ENCODE assay signal across 17 cellular contexts in genomic region chr7:139080905-139081304, GRCh38. TPM values are rescaled to one million over a fixed set of nuclear protein-coding genes. Genes with fewer than 3 reads are reported as not detected.
A peak's percentile ranks its signal among the peaks of the same experiment; 100 is the strongest.
DNase-seq lines count a peak whose midpoint lies in the region; ATAC-seq, FAIRE-seq and TF ChIP-seq lines count a peak whose summit lies in the region.
"Had no signal": no experiment of that assay in that cellular context is flagged by ENCODE, and none has a peak within 500 bp of the region (broad histone marks: within the 10 kb centered on the region; RNA-seq: fewer than 3 reads in every experiment).

No MANE protein-coding gene starts in this region.

- POLR2A ChIA-PET in activated CD4-positive, alpha-beta memory T cell treated with anti-CD3 and anti-CD28 coated beads, Interleukin-2, amount 10 ng/mL, durations not matched to agents 7 days and 5 days (lab: Charles Lee), result interaction anchor here (1.1 to 2.5 kb wide), 4 partner anchors 11 to 21 kb away, joined by 3 to 15 read pairs (median 6); no protein-coding TSS in a partner anchor
- POLR2A ChIA-PET in endothelial cell of umbilical vein (lab: Charles Lee), result no interaction called here

- peak overlapping the region; percentile 51 for H3K27ac Mint-ChIP-seq in activated naive CD4-positive, alpha-beta T cell treated with anti-CD3 and anti-CD28 coated beads, Interleukin-2, amount 50 U/mL, for 24 hours
- H3K27ac Mint-ChIP-seq in activated CD4-positive, alpha-beta memory T cell treated with anti-CD3 and anti-CD28 coated beads, Interleukin-2, amount 10 ng/mL, durations not matched to agents 7 days and 5 days, result peak overlapping the region; percentile 70
- H3K27ac Mint-ChIP-seq: GM23338, nephron had no signal

- H3K4me1 Mint-ChIP-seq in activated naive CD4-positive, alpha-beta T cell treated with anti-CD3 and anti-CD28 coated beads, Interleukin-2, amount 50 U/mL, for 24 hours, result peaks cover 87% of the 10 kb centered on the region
- peaks cover 90% of the 10 kb centered on the region for H3K4me1 Mint-ChIP-seq in activated CD4-positive, alpha-beta memory T cell treated with anti-CD3 and anti-CD28 coated beads, Interleukin-2, amount 10 ng/mL, durations not matched to agents 7 days and 5 days
- H3K4me1 Mint-ChIP-seq: GM23338, nephron had no signal

- CTCF ChIA-PET in activated CD4-positive, alpha-beta memory T cell treated with anti-CD3 and anti-CD28 coated beads, Interleukin-2, amount 10 ng/mL, durations not matched to agents 7 days and 5 days (lab: Charles Lee), result interaction anchor here (1.1 to 2.2 kb wide), 2 partner anchors 11 to 14 kb away, joined by 4 to 7 read pairs; no protein-coding TSS in a partner anchor
- CTCF ChIA-PET in endothelial cell of umbilical vein (lab: Charles Lee), result interaction anchor here (0.7 to 1.4 kb wide), 3 partner anchors 11 to 194 kb away, joined by 3 to 4 read pairs (median 3); no protein-coding TSS in a partner anchor

- intact Hi-C loops in endothelial cell of umbilical vein (cut with micrococcal nuclease), result no loop called here
- intact Hi-C loops in spleen (cut with DNase I; ENCODE audit: low total_unique reads), result no loop called here
- intact Hi-C loops in lower lobe of right lung (cut with DNase I), result no loop called here

- no peaks in the 10 kb centered on the region for H3K79me2 ChIP-seq in endothelial cell of umbilical vein (ENCODE audit: control insufficient read depth, insufficient read depth, low read length)

- H3K9ac ChIP-seq in endothelial cell of umbilical vein (replicated peaks; ENCODE audit: extremely low read depth, insufficient read depth, low read length), result no peak overlapping the region

- DNase-seq in activated naive CD4-positive, alpha-beta T cell (lab: John Stamatoyannopoulos, UW), result no peak
- DNase-seq in activated CD4-positive, alpha-beta memory T cell treated with anti-CD3 and anti-CD28 coated beads, Interleukin-2, amount 10 ng/mL, durations not matched to agents 7 days and 5 days, result no peak
- DNase-seq in endothelial cell of umbilical vein (ENCODE audit: low read depth, low spot score), result no peak
- DNase-seq in spleen, result no peak
- no peak for DNase-seq in ureter (ENCODE audit: low spot score)
- no peak for DNase-seq in lower lobe of right lung
- DNase-seq: activated CD8-positive, alpha-beta memory T cell treated with anti-CD3 and anti-CD28 coated beads, Interleukin-2, amount 50 U/mL, for 48 hours; anterior cingulate cortex; foreskin fibroblast; NCI-H82; substantia nigra had no signal

- no peaks in the 10 kb centered on the region for H3K9me3 Mint-ChIP-seq in activated naive CD4-positive, alpha-beta T cell treated with anti-CD3 and anti-CD28 coated beads, Interleukin-2, amount 50 U/mL, for 24 hours
- H3K9me3 Mint-ChIP-seq in activated CD4-positive, alpha-beta memory T cell treated with anti-CD3 and anti-CD28 coated beads, Interleukin-2, amount 10 ng/mL, durations not matched to agents 7 days and 5 days, result no peaks in the 10 kb centered on the region
- H3K9me3 Mint-ChIP-seq: GM23338, nephron had no signal

- no peaks in the 10 kb centered on the region for H3K9me1 ChIP-seq in endothelial cell of umbilical vein (replicated peaks; ENCODE audit: control insufficient read depth, extremely low read depth, insufficient read depth, low read length)

- no peaks in the 10 kb centered on the region for H4K20me1 ChIP-seq in endothelial cell of umbilical vein (replicated peaks; ENCODE audit: control insufficient read depth, extremely low read depth, insufficient read depth, low read length)

- BruUV-seq in endothelial cell of umbilical vein (replicated peaks; lab: Mats Ljungman, UMichigan), result no TSS peak

- TF ChIP-seq CTCF in endothelial cell of umbilical vein (IDR thresholded peaks at IDR 0.05; ENCODE audit: extremely low read depth in 1 of 2, insufficient read depth in 1 of 2, low read depth in 1 of 2, low read length in 2 of 2) (no peak), spleen (IDR thresholded peaks at IDR 0.05 in 8 of 11, conservative IDR thresholded peaks at IDR 0.05 in 3 of 11) (no peak), lower lobe of right lung (IDR thresholded peaks at IDR 0.05) (no peak)

- no peak overlapping the region for H2AFZ ChIP-seq in endothelial cell of umbilical vein (ENCODE audit: low read depth, low read length)
- H2AFZ ChIP-seq: GM23338 had no signal

- peak overlapping the region; percentile 56 for H3K4me3 Mint-ChIP-seq in activated naive CD4-positive, alpha-beta T cell treated with anti-CD3 and anti-CD28 coated beads, Interleukin-2, amount 50 U/mL, for 24 hours
- H3K4me3 Mint-ChIP-seq in activated CD4-positive, alpha-beta memory T cell treated with anti-CD3 and anti-CD28 coated beads, Interleukin-2, amount 10 ng/mL, durations not matched to agents 7 days and 5 days, result peak overlapping the region; percentile 15
- H3K4me3 Mint-ChIP-seq: GM23338, nephron had no signal

- dilution Hi-C loops in endothelial cell of umbilical vein (cut with MboI; ENCODE audit: extremely low pct_ligation_motif_present, low sequenced_read_pairs), result no loop called here

- H3K4me2 ChIP-seq in endothelial cell of umbilical vein (ENCODE audit: insufficient read depth, low read length), result no peak overlapping the region
- H3K4me2 ChIP-seq: GM23338 had no signal

- WGBS in spleen, 5 donors, result 46 to 74% (median 60%) methylated on average over 8 of the region's 8 CpGs

- no peaks in the 10 kb centered on the region for H3K9me3 ChIP-seq in endothelial cell of umbilical vein (replicated peaks; ENCODE audit: control insufficient read depth, insufficient read depth, low read length)
- no peaks in the 10 kb centered on the region for H3K9me3 ChIP-seq in spleen
- H3K9me3 ChIP-seq in lower lobe of right lung, result no peaks in the 10 kb centered on the region

- no peaks in the 10 kb centered on the region for H3K27me3 Mint-ChIP-seq in activated naive CD4-positive, alpha-beta T cell treated with anti-CD3 and anti-CD28 coated beads, Interleukin-2, amount 50 U/mL, for 24 hours
- no peaks in the 10 kb centered on the region for H3K27me3 Mint-ChIP-seq in activated CD4-positive, alpha-beta memory T cell treated with anti-CD3 and anti-CD28 coated beads, Interleukin-2, amount 10 ng/mL, durations not matched to agents 7 days and 5 days

- no peak for ATAC-seq in HG02623 (IDR thresholded peaks at IDR 0.05; ENCODE audit: unreplicated experiment)
- ATAC-seq in lower lobe of right lung, result no peak
- ATAC-seq: GM23338, Panc1 had no signal

- H3K4me1 ChIP-seq in endothelial cell of umbilical vein (ENCODE audit: control insufficient read depth, extremely low read depth, insufficient read depth, low read length) (peaks cover 3% of the 10 kb centered on the region), spleen (peaks cover 0 to 81% (median 54%) of the 10 kb centered on the region in 6 donors), lower lobe of right lung (peaks cover 8% of the 10 kb centered on the region)

- H3K4me3 ChIP-seq in endothelial cell of umbilical vein (replicated peaks in 1 of 3; ENCODE audit: insufficient read depth in 1 of 3, low read depth in 1 of 3, low read length in 3 of 3) (no peak overlapping the region), spleen (no peak overlapping the region), lower lobe of right lung (no peak overlapping the region)
- H3K4me3 ChIP-seq: GM23338 had no signal

- H3K36me3 ChIP-seq in endothelial cell of umbilical vein (ENCODE audit: control insufficient read depth in 2 of 2, extremely low read depth in 1 of 2, insufficient read depth in 2 of 2, low read length in 2 of 2), result peaks cover 11 to 19% of the 10 kb centered on the region in 2 experiments
- H3K36me3 ChIP-seq in spleen, result peaks cover 0 to 100% (median 96%) of the 10 kb centered on the region in 6 donors
- peaks cover 100% of the 10 kb centered on the region for H3K36me3 ChIP-seq in lower lobe of right lung

- no peak for FAIRE-seq in endothelial cell of umbilical vein (lab: Jason Lieb, UNC)

- no peak for TF ChIP-seq POLR2A in endothelial cell of umbilical vein (IDR thresholded peaks at IDR 0.05; ENCODE audit: low read depth, low read length)
- no peak for TF ChIP-seq POLR2A in spleen (IDR thresholded peaks at IDR 0.05)

- H3K27me3 ChIP-seq in endothelial cell of umbilical vein (ENCODE audit: control insufficient read depth in 2 of 2, insufficient read depth in 2 of 2, low read length in 2 of 2), result no peaks in the 10 kb centered on the region
- H3K27me3 ChIP-seq in spleen (replicated peaks in 1 of 7), result no peaks in the 10 kb centered on the region
- H3K27me3 ChIP-seq in lower lobe of right lung (ENCODE audit: low read depth), result no peaks in the 10 kb centered on the region

- H3K27ac ChIP-seq in endothelial cell of umbilical vein (ENCODE audit: insufficient read depth, low read depth, low read length), result no peak overlapping the region
- peak overlapping the region in 7 of 8 donors; percentile 2 to 55 (median 51) for H3K27ac ChIP-seq in spleen
- no peak overlapping the region for H3K27ac ChIP-seq in lower lobe of right lung
- H3K27ac ChIP-seq: VCaP had no signal

- peaks cover 32% of the 10 kb centered on the region for H3K36me3 Mint-ChIP-seq in activated naive CD4-positive, alpha-beta T cell treated with anti-CD3 and anti-CD28 coated beads, Interleukin-2, amount 50 U/mL, for 24 hours
- H3K36me3 Mint-ChIP-seq in activated CD4-positive, alpha-beta memory T cell treated with anti-CD3 and anti-CD28 coated beads, Interleukin-2, amount 10 ng/mL, durations not matched to agents 7 days and 5 days (ENCODE audit: low read depth), result peaks cover 96% of the 10 kb centered on the region

RNA-seq across cellular contexts. Expression of gene ZC3HAV1, which starts 28.6 kb away (rescaled TPM):
- 100 to 1,000 TPM; 129 to 133 TPM for total RNA-seq in activated CD4-positive, alpha-beta memory T cell treated with anti-CD3 and anti-CD28 coated beads, Interleukin-2, amount 10 ng/mL, durations not matched to agents 7 days and 5 days
- total RNA-seq in endothelial cell of umbilical vein (36.8 and 37.7 TPM in 2 replicates), spleen (10 to 100 TPM; 53.4 to 82.4 (median 68.3) TPM), ureter (30.0 TPM), lower lobe of right lung (43.6 TPM)
- polyA plus RNA-seq in endothelial cell of umbilical vein (15.6 and 17.1 TPM in 2 replicates), spleen (10 to 100 TPM; 12.7 to 19.0 (median 13.0) TPM)
- 16.8 and 17.6 TPM in 2 replicates for polyA plus RNA-seq in endothelial cell of umbilical vein (2011; cell fraction: cytosol; rRNA removed)
- polyA plus RNA-seq in endothelial cell of umbilical vein (2011; cell fraction: nucleus; rRNA removed), result 11.9 and 13.2 TPM in 2 replicates
- polyA plus RNA-seq in endothelial cell of umbilical vein (2012), result 17.3 and 20.4 TPM in 2 replicates
- polyA minus RNA-seq in endothelial cell of umbilical vein, result 40.7 and 44.3 TPM in 2 replicates
- 24.1 TPM for polyA minus RNA-seq in endothelial cell of umbilical vein (2011; cell fraction: cytosol; rRNA and poly(A)+ RNA removed)
- 20.3 and 20.7 TPM in 2 replicates for polyA minus RNA-seq in endothelial cell of umbilical vein (2011; cell fraction: nucleus; rRNA and poly(A)+ RNA removed)

RNA-seq across cellular contexts. Expression of gene ZC3HAV1L, which starts 45.1 kb away (rescaled TPM):
- 10 to 100 TPM; 16.7 to 17.8 TPM for total RNA-seq in activated CD4-positive, alpha-beta memory T cell treated with anti-CD3 and anti-CD28 coated beads, Interleukin-2, amount 10 ng/mL, durations not matched to agents 7 days and 5 days
- total RNA-seq in endothelial cell of umbilical vein (23.8 and 25.7 TPM in 2 replicates), spleen (10 to 100 TPM; 11.1 to 27.7 (median 12.9) TPM), ureter (16.2 TPM), lower lobe of right lung (7.1 TPM)
- polyA plus RNA-seq in endothelial cell of umbilical vein (15.9 TPM in 2 replicates), spleen (under 1 TPM; 0.08 to 0.93 (median 0.15) TPM)
- 9.4 and 9.6 TPM in 2 replicates for polyA plus RNA-seq in endothelial cell of umbilical vein (2011; cell fraction: cytosol; rRNA removed)
- 11.2 and 13.2 TPM in 2 replicates for polyA plus RNA-seq in endothelial cell of umbilical vein (2011; cell fraction: nucleus; rRNA removed)
- 4.5 and 5.0 TPM in 2 replicates for polyA plus RNA-seq in endothelial cell of umbilical vein (2012)
- 18.9 and 20.5 TPM in 2 replicates for polyA minus RNA-seq in endothelial cell of umbilical vein
- polyA minus RNA-seq in endothelial cell of umbilical vein (2011; cell fraction: cytosol; rRNA and poly(A)+ RNA removed), result 12.0 TPM
- polyA minus RNA-seq in endothelial cell of umbilical vein (2011; cell fraction: nucleus; rRNA and poly(A)+ RNA removed), result 11.1 and 12.9 TPM in 2 replicates

Comparison
In these comparisons a context has a peak if more than half of its experiments do, and no peak if none do; other contexts are left out.
1. H3K27ac ChIP-seq: peak in spleen (7 of 8); none in endothelial cell of umbilical vein (single experiment) and lower lobe of right lung (single experiment).